ENCODE assay signal across 10 cellular contexts in genomic region chr11:86150826-86151187, GRCh38.
A peak's percentile ranks its signal among the peaks of the same experiment; 100 is the strongest.
DNase-seq lines count a peak whose midpoint lies in the region; TF ChIP-seq lines count a peak whose summit lies in the region.
"Had no signal": no experiment of that assay in that cellular context is flagged by ENCODE, and none has a peak within 500 bp of the region (broad histone marks: within the 10 kb centered on the region; RNA-seq: fewer than 3 reads in every experiment).

No MANE protein-coding gene starts in this region.

- H3K27me3 ChIP-seq in Loucy (ENCODE audit: insufficient read depth, low read length, poor library complexity, severe bottlenecking) (no peaks in the 10 kb centered on the region), osteoblast (ENCODE audit: insufficient read depth, low read length) (no peaks in the 10 kb centered on the region), ovary (no peaks in the 10 kb centered on the region), HAP-1 (ENCODE audit: low read depth) (no peaks in the 10 kb centered on the region)

- intact Hi-C loops in dendritic cell treated with granulocyte-macrophage colony-stimulating factor and Interleukin-4, amounts not matched to agents 40 ng/mL and 50 ng/mL, for 4 days (cut with micrococcal nuclease): no loop called here
- intact Hi-C loops in ovary (cut with DNase I): no loop called here

- WGBS in ovary, 3 donors: 46 to 64% (median 56%) methylated on average over 2 of the region's 2 CpGs

- H3K79me2 ChIP-seq in Loucy (ENCODE audit: insufficient read depth, low read length) (no peaks in the 10 kb centered on the region), osteoblast (ENCODE audit: insufficient read depth, low read length) (no peaks in the 10 kb centered on the region)

- H4K20me1 ChIP-seq in Loucy (ENCODE audit: insufficient read depth, low read length, poor library complexity, severe bottlenecking) (no peaks in the 10 kb centered on the region), osteoblast (ENCODE audit: insufficient read depth, low read length) (no peaks in the 10 kb centered on the region)

- H3K4me2 ChIP-seq in Loucy (ENCODE audit: low read depth, low read length, poor library complexity, severe bottlenecking): peak overlapping the region; percentile 72
- H3K4me2 ChIP-seq in osteoblast (ENCODE audit: insufficient read depth, low read length): peak overlapping the region; percentile 73

- H3K36me3 ChIP-seq in Loucy (ENCODE audit: insufficient read depth, low read length) (no peaks in the 10 kb centered on the region), osteoblast (ENCODE audit: insufficient read depth, low read length) (no peaks in the 10 kb centered on the region), ovary (no peaks in the 10 kb centered on the region), HAP-1 (replicated peaks) (no peaks in the 10 kb centered on the region)

- peak overlapping the region; percentile 43 for H3K9ac ChIP-seq in Loucy (ENCODE audit: low read depth, low read length, poor library complexity, severe bottlenecking)

- no peak overlapping the region for H3K4me3 Mint-ChIP-seq in dendritic cell treated with granulocyte-macrophage colony-stimulating factor and Interleukin-4, amounts not matched to agents 40 ng/mL and 50 ng/mL, for 4 days
- H3K4me3 Mint-ChIP-seq: activated T-cell treated with anti-CD3 and anti-CD28 coated beads, Interleukin-2, amount 50 U/mL, for 4 hours had no signal

- TF ChIP-seq CTCF in Loucy (conservative IDR thresholded peaks at IDR 0.05; ENCODE audit: low read length) (no peak), osteoblast (IDR thresholded peaks at IDR 0.05; ENCODE audit: extremely low read depth, low read depth, low read length) (no peak), ovary (IDR thresholded peaks at IDR 0.05) (no peak)

- H3K4me3 ChIP-seq in Loucy (ENCODE audit: low read length, poor library complexity, severe bottlenecking) (no peak overlapping the region), osteoblast (ENCODE audit: insufficient read depth, low read length) (no peak overlapping the region), ovary (no peak overlapping the region), HAP-1 (no peak overlapping the region)

- no peak for TF ChIP-seq POLR2A in ovary (IDR thresholded peaks at IDR 0.05)

- peak; percentile 22 for DNase-seq in AG08395 (ENCODE audit: low spot score)
- no peak for DNase-seq in osteoblast (ENCODE audit: insufficient read length, low spot score, missing footprints)
- DNase-seq in T1000 (lab: John Stamatoyannopoulos, UW): no peak
- no peak for DNase-seq in HuH-7 (ENCODE audit: low spot score)
- DNase-seq in ovary: no peak
- DNase-seq in HAP-1 (ENCODE audit: low spot score in 2 of 2): no peak
- DNase-seq: activated T-cell treated with anti-CD3 and anti-CD28 coated beads, Interleukin-2, amount 50 U/mL, for 4 hours; T-helper 9 cell had no signal

- H3K9me3 ChIP-seq in Loucy (ENCODE audit: insufficient read depth, low read depth, low read length): no peaks in the 10 kb centered on the region
- no peaks in the 10 kb centered on the region for H3K9me3 ChIP-seq in osteoblast (ENCODE audit: low read depth, low read length)
- no peaks in the 10 kb centered on the region for H3K9me3 ChIP-seq in ovary
- H3K9me3 ChIP-seq in HAP-1: no peaks in the 10 kb centered on the region

- H3K9me3 Mint-ChIP-seq in dendritic cell treated with granulocyte-macrophage colony-stimulating factor and Interleukin-4, amounts not matched to agents 40 ng/mL and 50 ng/mL, for 4 days: no peaks in the 10 kb centered on the region
- H3K9me3 Mint-ChIP-seq: activated T-cell treated with anti-CD3 and anti-CD28 coated beads, Interleukin-2, amount 50 U/mL, for 4 hours had no signal

- no peak for TF ChIP-seq EP300 in ovary (IDR thresholded peaks at IDR 0.05)

- H3K36me3 Mint-ChIP-seq in dendritic cell treated with granulocyte-macrophage colony-stimulating factor and Interleukin-4, amounts not matched to agents 40 ng/mL and 50 ng/mL, for 4 days (ENCODE audit: low read depth): no peaks in the 10 kb centered on the region

- no peaks in the 10 kb centered on the region for H3K9me2 ChIP-seq in Loucy (replicated peaks; ENCODE audit: low read depth, low read length)

- H3F3A ChIP-seq in Loucy (ENCODE audit: low read depth): 0 out of 2 replicates have a peak, but pooled peaks cover 7% of the 10 kb centered on the region

- peaks cover 30% of the 10 kb centered on the region for H3K4me1 ChIP-seq in Loucy (ENCODE audit: insufficient read depth, low read length, poor library complexity, severe bottlenecking)
- peaks cover 33% of the 10 kb centered on the region for H3K4me1 ChIP-seq in osteoblast (ENCODE audit: insufficient read depth, low read length)
- peaks cover 26% of the 10 kb centered on the region for H3K4me1 ChIP-seq in ovary (ENCODE audit: insufficient read depth)
- H3K4me1 ChIP-seq in HAP-1: no peaks in the 10 kb centered on the region

- in situ Hi-C loops in HAP-1 (cut with MboI; ENCODE audit: low sequenced_read_pairs): loop anchor here (10.0 kb wide), 1 partner anchor 56 kb away; no protein-coding TSS in a partner anchor

- peak overlapping the region; percentile 62; the same call in 1 of the 2 replicates for H2AFZ ChIP-seq in Loucy (ENCODE audit: low read length)
- peak overlapping the region; percentile 11 for H2AFZ ChIP-seq in osteoblast (ENCODE audit: low read length)

- no peaks in the 10 kb centered on the region for H3K27me3 Mint-ChIP-seq in dendritic cell treated with granulocyte-macrophage colony-stimulating factor and Interleukin-4, amounts not matched to agents 40 ng/mL and 50 ng/mL, for 4 days

- peak overlapping the region; percentile 90 for H3K27ac Mint-ChIP-seq in dendritic cell treated with granulocyte-macrophage colony-stimulating factor and Interleukin-4, amounts not matched to agents 40 ng/mL and 50 ng/mL, for 4 days

- peak overlapping the region; percentile 80 for H3K27ac ChIP-seq in osteoblast (ENCODE audit: low read depth, low read length)
- peak overlapping the region in 1 of 2 donors; percentile 79 for H3K27ac ChIP-seq in ovary

- peaks cover 51% of the 10 kb centered on the region for H3K4me1 Mint-ChIP-seq in dendritic cell treated with granulocyte-macrophage colony-stimulating factor and Interleukin-4, amounts not matched to agents 40 ng/mL and 50 ng/mL, for 4 days (ENCODE audit: low read depth)
